26 cellular contexts compared by ENCODE assay signal in genomic region chr14:38201137-38201828, GRCh38. TPM values are rescaled to one million over a fixed set of nuclear protein-coding genes. Genes with fewer than 3 reads are reported as not detected.
DNase-seq lines count a peak whose midpoint lies in the region; ATAC-seq and TF ChIP-seq lines count a peak whose summit lies in the region.
"Had no signal": no experiment of that assay in that cellular context is flagged by ENCODE, and none has a peak within 500 bp of the region (broad histone marks: within the 10 kb centered on the region; RNA-seq: fewer than 3 reads in every experiment).

No MANE protein-coding gene starts in this region.

- ATAC-seq in left colon: no peak
- ATAC-seq: T-cell had no signal

- H3K9ac ChIP-seq in mammary epithelial cell (ENCODE audit: insufficient read depth, low read length): no peak overlapping the region
- H3K9ac ChIP-seq in Karpas-422 (ENCODE audit: low read length): no peak overlapping the region
- H3K9ac ChIP-seq in endodermal cell (ENCODE audit: extremely low read depth, low read length, poor library complexity, severe bottlenecking): no peak overlapping the region
- H3K9ac ChIP-seq: BLaER1 had no signal

- peaks cover 6% of the 10 kb centered on the region for H3K9me3 Mint-ChIP-seq in MCF 10A (ENCODE audit: unreplicated experiment)
- peaks cover 9% of the 10 kb centered on the region for H3K9me3 Mint-ChIP-seq in endodermal cell

- dilution Hi-C loops in mammary epithelial cell (cut with HindIII; ENCODE audit: low sequenced_read_pairs): no loop called here

- POLR2A ChIA-PET in MCF 10A (lab: Yijun Ruan, JAX): interaction anchor here (1.8 to 4.5 kb wide), 3 partner anchors 14 to 56 kb away, joined by 5 to 31 read pairs (median 7); no protein-coding TSS in a partner anchor

- H2AFZ ChIP-seq in mammary epithelial cell (ENCODE audit: low read depth, low read length) (no peak overlapping the region), Karpas-422 (ENCODE audit: low read length) (0 out of 2 replicates have a peak overlapping the region, but pooled peaks have one; percentile 73)

- intact Hi-C loops in MCF 10A (cut with micrococcal nuclease) (loop anchor here (5.0 kb wide), 1 partner anchor 46 kb away; no protein-coding TSS in a partner anchor), mammary epithelial cell (cut with micrococcal nuclease) (loop anchor here (10.0 kb wide), 1 partner anchor 296 kb away; no protein-coding TSS in a partner anchor), left colon (cut with DNase I, micrococcal nuclease) (no loop called here)

- peaks cover 35% of the 10 kb centered on the region for H3K4me1 Mint-ChIP-seq in MCF 10A (ENCODE audit: insufficient read depth, unreplicated experiment)
- H3K4me1 Mint-ChIP-seq in endodermal cell: peaks cover 19% of the 10 kb centered on the region

- DNase-seq in MCF 10A (ENCODE audit: unreplicated experiment): peak; percentile 34
- no peak for DNase-seq in mammary epithelial cell
- no peak for DNase-seq in Karpas-422
- DNase-seq in endodermal cell: peak; percentile 68
- no peak for DNase-seq in NCI-H82 (lab: John Stamatoyannopoulos, UW)
- DNase-seq in left colon: no peak
- DNase-seq in SIG-M5 treated with dmso at 0.1 percent for 504 hours (lab: John Stamatoyannopoulos, UW; ENCODE audit: unreplicated experiment): no peak
- no peak for DNase-seq in NCI-H1436 (lab: John Stamatoyannopoulos, UW)
- DNase-seq: ACHN; CD4-positive, alpha-beta T cell; COR-L47; DMS79 treated with DMSO at 0.1 percent for 48 hours; Kasumi-1; MM.1S; NCI-H1048; NCI-H1436 treated with DMSO at 0.1 percent for 48 hours; NCI-H2029; NCI-H2227 treated with DMSO at 0.1 percent for 48 hours; NCI-H510A; SJCRH30; T-cell had no signal

- 85% methylated on average over 5 of the region's 5 CpGs for WGBS in mammary epithelial cell (ENCODE audit: low coverage, missing lambda C conversion rate)
- 95 to 100% methylated on average over 1 to 5 of the region's 5 CpGs for WGBS in endodermal cell (ENCODE audit: insufficient coverage in 1 of 2, insufficient read length in 1 of 2), 2 experiments

- H3K27ac Mint-ChIP-seq in MCF 10A (ENCODE audit: low read depth, unreplicated experiment) (peak overlapping the region; percentile 96), endodermal cell (no peak overlapping the region)
- H3K27ac Mint-ChIP-seq: CD4-positive, alpha-beta T cell; T-cell had no signal

- H3K4me3 Mint-ChIP-seq in MCF 10A (ENCODE audit: unreplicated experiment): no peak overlapping the region
- no peak overlapping the region for H3K4me3 Mint-ChIP-seq in endodermal cell
- H3K4me3 Mint-ChIP-seq: CD4-positive, alpha-beta T cell; T-cell had no signal

- H3K4me2 ChIP-seq in mammary epithelial cell (ENCODE audit: insufficient read depth, low read depth, low read length) (no peak overlapping the region), Karpas-422 (ENCODE audit: low read depth, low read length, poor library complexity, severe bottlenecking) (no peak overlapping the region)
- H3K4me2 ChIP-seq: BLaER1 had no signal

- no peaks in the 10 kb centered on the region for H3K79me2 ChIP-seq in mammary epithelial cell (ENCODE audit: insufficient read depth, low read length)
- no peaks in the 10 kb centered on the region for H3K79me2 ChIP-seq in Karpas-422 (ENCODE audit: low read length)

- H3K4me1 ChIP-seq in mammary epithelial cell (ENCODE audit: insufficient read depth, low read length): no peaks in the 10 kb centered on the region
- H3K4me1 ChIP-seq in Karpas-422 (ENCODE audit: low read length): peaks cover 63% of the 10 kb centered on the region
- H3K4me1 ChIP-seq in endodermal cell (ENCODE audit: control insufficient read depth, insufficient read depth, low read length): no peaks in the 10 kb centered on the region

- CTCF ChIA-PET in MCF 10A (lab: Yijun Ruan, JAX): interaction anchor here (0.6 to 5.7 kb wide), 3 partner anchors 62 to 297 kb away, joined by 3 to 50 read pairs (median 3); no protein-coding TSS in a partner anchor
- CTCF ChIA-PET in mammary epithelial cell (lab: Charles Lee; ENCODE audit: low non-redundant PET): no interaction called here

- H3K27ac ChIP-seq in mammary epithelial cell (ENCODE audit: insufficient read depth, low read depth, low read length) (no peak overlapping the region), Karpas-422 (ENCODE audit: low read length) (no peak overlapping the region), endodermal cell (ENCODE audit: low read depth, low read length) (no peak overlapping the region)
- H3K27ac ChIP-seq: 22Rv1, BLaER1, HL-60, SJCRH30 had no signal

- H3K36me3 Mint-ChIP-seq in MCF 10A (ENCODE audit: insufficient read depth, unreplicated experiment) (peaks cover 5% of the 10 kb centered on the region), endodermal cell (ENCODE audit: low read depth) (peaks cover 24% of the 10 kb centered on the region)
- H3K36me3 Mint-ChIP-seq: T-cell had no signal

- H3K4me3 ChIP-seq in mammary epithelial cell (replicated peaks in 1 of 3; ENCODE audit: insufficient read depth in 1 of 3, low read depth in 2 of 3, low read length in 3 of 3) (no peak overlapping the region), Karpas-422 (ENCODE audit: low read length) (no peak overlapping the region), endodermal cell (ENCODE audit: low read length) (no peak overlapping the region)
- H3K4me3 ChIP-seq: BLaER1, SJCRH30 had no signal

- H3K27me3 Mint-ChIP-seq in MCF 10A (ENCODE audit: insufficient read depth, unreplicated experiment) (no peaks in the 10 kb centered on the region), endodermal cell (ENCODE audit: insufficient read depth) (peaks cover 12% of the 10 kb centered on the region)

- H3K9me2 ChIP-seq in Karpas-422 (replicated peaks; ENCODE audit: insufficient read depth, low read length): no peaks in the 10 kb centered on the region

- no peak for TF ChIP-seq CTCF in MCF 10A (IDR thresholded peaks at IDR 0.05; ENCODE audit: unreplicated experiment)
- no peak for TF ChIP-seq CTCF in mammary epithelial cell (conservative IDR thresholded peaks at IDR 0.05 in 1 of 2, IDR thresholded peaks at IDR 0.05 in 1 of 2; ENCODE audit: extremely low read depth in 1 of 2, insufficient read depth in 1 of 2, low read depth in 1 of 2, low read length in 2 of 2)
- TF ChIP-seq CTCF in endodermal cell (conservative IDR thresholded peaks at IDR 0.05): no peak

- no TSS peak for BruUV-seq in MCF 10A (replicated peaks; lab: Mats Ljungman, UMichigan)
- no TSS peak for BruUV-seq in mammary epithelial cell (replicated peaks; lab: Mats Ljungman, UMichigan)

- H3K36me3 ChIP-seq in mammary epithelial cell (ENCODE audit: insufficient read depth, low read length): no peaks in the 10 kb centered on the region
- peaks cover 5% of the 10 kb centered on the region for H3K36me3 ChIP-seq in Karpas-422 (ENCODE audit: insufficient read depth, low read length)
- no peaks in the 10 kb centered on the region for H3K36me3 ChIP-seq in endodermal cell (ENCODE audit: control insufficient read depth, insufficient read depth, low read length)
- H3K36me3 ChIP-seq: BLaER1, SJCRH30 had no signal

- in situ Hi-C loops in mammary epithelial cell (cut with MboI; ENCODE audit: low sequenced_read_pairs in 2 of 2): no loop called here

- H3K27me3 ChIP-seq in mammary epithelial cell (ENCODE audit: insufficient read depth, low read length) (no peaks in the 10 kb centered on the region), Karpas-422 (ENCODE audit: low read length) (no peaks in the 10 kb centered on the region), endodermal cell (ENCODE audit: control insufficient read depth, insufficient read depth, low read length, poor library complexity, severe bottlenecking) (peaks cover 9% of the 10 kb centered on the region)
- H3K27me3 ChIP-seq: BLaER1, SJCRH30 had no signal

- no peaks in the 10 kb centered on the region for H4K20me1 ChIP-seq in mammary epithelial cell (ENCODE audit: insufficient read depth, low read length)
- no peaks in the 10 kb centered on the region for H4K20me1 ChIP-seq in Karpas-422 (ENCODE audit: insufficient read depth, low read depth, low read length)
- H4K20me1 ChIP-seq: BLaER1 had no signal

- no peaks in the 10 kb centered on the region for H3K9me3 ChIP-seq in mammary epithelial cell (replicated peaks; ENCODE audit: insufficient read depth, low read length)
- peaks cover 5% of the 10 kb centered on the region for H3K9me3 ChIP-seq in Karpas-422 (ENCODE audit: low read length)
- peaks cover 5% of the 10 kb centered on the region for H3K9me3 ChIP-seq in endodermal cell (ENCODE audit: control insufficient read depth, low read length)
- H3K9me3 ChIP-seq: SJCRH30 had no signal

RNA-seq across cellular contexts. Expression of gene SSTR1, which starts 6.4 kb away (rescaled TPM):
- total RNA-seq in MCF 10A (2022) (0.29 and 0.33 TPM in 2 replicates), mammary epithelial cell (under 1 TPM in 1 of 2 donors, not detected in 1; under 0.01 TPM), endodermal cell (1 to 10 TPM in 1 of 2 donors, under 1 TPM in 1; 0.69 to 1.2 TPM), left colon (10 to 100 TPM; 10.0 to 10.5 TPM)
- polyA plus RNA-seq in mammary epithelial cell: not detected
- not detected for polyA minus RNA-seq in mammary epithelial cell
- total RNA-seq in Karpas-422 (2014; rRNA removed; shearing (Covaris generic); ENCODE audit: low replicate concordance): not detected in 2 replicates
- polyA plus RNA-seq in endodermal cell (2013, experiment 1 of 2): 0.36 TPM
- polyA plus RNA-seq in endodermal cell (2013, experiment 2 of 2): 0.21 TPM
- total RNA-seq: CD4-positive, alpha-beta T cell; G401; SJCRH30; T-cell had no signal

RNA-seq across cellular contexts. Expression of gene CLEC14A, which starts 54.6 kb away (rescaled TPM):
- total RNA-seq in MCF 10A (2022) (not detected in 2 replicates), mammary epithelial cell (not detected), endodermal cell (under 1 TPM; 0.29 to 0.59 TPM), left colon (1 to 10 TPM; 5.8 to 7.7 TPM)
- not detected for polyA plus RNA-seq in mammary epithelial cell
- not detected for polyA minus RNA-seq in mammary epithelial cell
- not detected in 2 replicates for total RNA-seq in Karpas-422 (2014; rRNA removed; shearing (Covaris generic); ENCODE audit: low replicate concordance)
- not detected for polyA plus RNA-seq in endodermal cell (2013, experiment 1 of 2)
- 0.12 TPM for polyA plus RNA-seq in endodermal cell (2013, experiment 2 of 2)
- total RNA-seq: CD4-positive, alpha-beta T cell; G401; HT-29; T-cell had no signal

Comparison
In these comparisons a context has a peak if more than half of its experiments do, and no peak if none do; other contexts are left out.
1. DNase-seq: peak in MCF 10A (single experiment) and endodermal cell (single experiment); none in mammary epithelial cell (single experiment), Karpas-422 (single experiment), NCI-H82 (single experiment), left colon (0 of 2), SIG-M5 treated with dmso at 0.1 percent for 504 hours (single experiment) and NCI-H1436 (single experiment).
2. intact Hi-C loops: an anchor here in MCF 10A (5.0 kb wide) and mammary epithelial cell (10.0 kb wide); none called in left colon.